Comparison of ENCODE assay signal across 14 cellular contexts in genomic region chr2:236354973-236355595, GRCh38.
"Had no signal": no experiment of that assay in that cellular context is flagged by ENCODE, and none has a peak within 500 bp of the region (broad histone marks: within the 10 kb centered on the region; RNA-seq: fewer than 3 reads in every experiment).

No MANE protein-coding gene starts in this region.

- H3K27ac Mint-ChIP-seq: effector memory CD8-positive, alpha-beta T cell; memory B cell; mesothelial cell of epicardium; natural killer cell treated with Interleukin-12 subunit alpha and Interleukin-12 subunit beta and Interleukin-15 and Interleukin-18, amount 100 ng/mL, for 72 hours had no signal

- H3K4me1 ChIP-seq: gastrocnemius medialis, lower lobe of right lung had no signal

- DNase-seq: effector memory CD8-positive, alpha-beta T cell; gastrocnemius medialis; left ventricle myocardium inferior; lower lobe of right lung; stimulated activated CD4-positive, alpha-beta T cell treated with anti-CD3 and anti-CD28 coated beads, Interleukin-2, amount 100 ng/mL, for 48 hours; stimulated activated naive CD4-positive, alpha-beta T cell treated with Interleukin-2 at 50 U/mL for 16 hours had no signal

- H3K9me3 Mint-ChIP-seq: effector memory CD8-positive, alpha-beta T cell; memory B cell; mesothelial cell of epicardium; natural killer cell treated with Interleukin-12 subunit alpha and Interleukin-12 subunit beta and Interleukin-15 and Interleukin-18, amount 100 ng/mL, for 72 hours had no signal

- H3K9me3 ChIP-seq: esophagus muscularis mucosa, gastrocnemius medialis, left ventricle myocardium inferior, lower lobe of right lung, tibial nerve had no signal

- H3K36me3 ChIP-seq: esophagus muscularis mucosa, gastrocnemius medialis, left ventricle myocardium inferior, lower lobe of right lung, tibial nerve had no signal

- H3K27ac ChIP-seq: epithelial cell of prostate, esophagus muscularis mucosa, gastrocnemius medialis, left ventricle myocardium inferior, lower lobe of right lung, tibial nerve had no signal

- ATAC-seq: effector memory CD8-positive, alpha-beta T cell; gastrocnemius medialis; natural killer cell treated with Interleukin-12 subunit alpha and Interleukin-12 subunit beta and Interleukin-15 and Interleukin-18, amount 100 ng/mL, for 72 hours; right cardiac atrium had no signal

- H3K27me3 ChIP-seq: esophagus muscularis mucosa, gastrocnemius medialis, tibial nerve had no signal

- H3K4me3 ChIP-seq: esophagus muscularis mucosa, gastrocnemius medialis, left ventricle myocardium inferior, lower lobe of right lung, smooth muscle cell, tibial nerve had no signal

- H3K4me3 Mint-ChIP-seq: effector memory CD8-positive, alpha-beta T cell; memory B cell; mesothelial cell of epicardium; natural killer cell treated with Interleukin-12 subunit alpha and Interleukin-12 subunit beta and Interleukin-15 and Interleukin-18, amount 100 ng/mL, for 72 hours had no signal

- H3K4me2 ChIP-seq: smooth muscle cell had no signal

- H3K36me3 Mint-ChIP-seq: memory B cell; mesothelial cell of epicardium; natural killer cell treated with Interleukin-12 subunit alpha and Interleukin-12 subunit beta and Interleukin-15 and Interleukin-18, amount 100 ng/mL, for 72 hours had no signal
